ENCODE assay signal across 1 cellular context in the genomic region with DNA sequence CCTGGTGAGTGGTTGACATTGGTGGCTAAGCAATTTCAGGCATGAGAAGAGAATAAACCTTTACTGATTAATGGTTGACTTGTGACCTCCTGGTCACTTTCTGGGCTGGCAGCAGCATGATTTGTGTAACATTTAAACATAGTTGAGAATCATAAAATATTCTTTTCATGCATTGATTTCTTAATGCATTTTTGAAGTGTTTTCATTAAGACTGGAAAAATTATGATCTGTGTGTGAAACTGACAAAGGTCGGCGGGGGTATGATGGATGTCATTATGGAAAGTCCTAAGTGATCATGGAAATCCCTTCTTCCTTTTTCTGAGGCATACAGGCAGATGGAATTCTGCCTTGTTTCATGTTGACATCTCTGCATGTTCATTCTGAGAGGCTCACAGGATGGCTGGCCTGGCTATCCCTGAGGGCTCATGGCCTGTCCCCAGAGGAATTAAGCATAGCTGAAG.
TF ChIP-seq lines count a peak whose summit lies in the region.

No MANE protein-coding gene starts in this region.

TF ChIP-seq in H1, 55 proteins besides CTCF, POLR2A, EP300 and RAD21:
- no peak for TF ChIP-seq YY1 (IDR thresholded peaks at IDR 0.05; ENCODE audit: low read depth, low read length)
- TF ChIP-seq SP2 (IDR thresholded peaks at IDR 0.05; ENCODE audit: low read length), result no peak
- no peak for TF ChIP-seq SP4 (IDR thresholded peaks at IDR 0.05; ENCODE audit: low read length)
- no peak for TF ChIP-seq CHD2 (IDR thresholded peaks at IDR 0.05; ENCODE audit: low read length)
- no peak for TF ChIP-seq E2F6 (IDR thresholded peaks at IDR 0.05)
- TF ChIP-seq JUN (IDR thresholded peaks at IDR 0.05; ENCODE audit: low read depth, low read length), result no peak
- no peak for TF ChIP-seq TCF12 (IDR thresholded peaks at IDR 0.05; ENCODE audit: low read depth, low read length)
- TF ChIP-seq PHF8 (conservative IDR thresholded peaks at IDR 0.05; ENCODE audit: low read depth, low read length), result no peak
- no peak for TF ChIP-seq TBP (IDR thresholded peaks at IDR 0.05; ENCODE audit: low read depth, low read length)
- no peak for TF ChIP-seq NRF1 (IDR thresholded peaks at IDR 0.05; ENCODE audit: low read depth, low read length)
- no peak for TF ChIP-seq ASH2L (IDR thresholded peaks at IDR 0.05; ENCODE audit: low read length)
- no peak for TF ChIP-seq BCL11A (IDR thresholded peaks at IDR 0.05; ENCODE audit: low read depth in 2 of 2, low read length in 2 of 2)
- no peak for TF ChIP-seq ZNF274 (IDR thresholded peaks at IDR 0.05; ENCODE audit: borderline replicate concordance, extremely low read depth, low read length)
TF ChIP-seq in H1: peak in this region for 0.
